In the genomic region with DNA sequence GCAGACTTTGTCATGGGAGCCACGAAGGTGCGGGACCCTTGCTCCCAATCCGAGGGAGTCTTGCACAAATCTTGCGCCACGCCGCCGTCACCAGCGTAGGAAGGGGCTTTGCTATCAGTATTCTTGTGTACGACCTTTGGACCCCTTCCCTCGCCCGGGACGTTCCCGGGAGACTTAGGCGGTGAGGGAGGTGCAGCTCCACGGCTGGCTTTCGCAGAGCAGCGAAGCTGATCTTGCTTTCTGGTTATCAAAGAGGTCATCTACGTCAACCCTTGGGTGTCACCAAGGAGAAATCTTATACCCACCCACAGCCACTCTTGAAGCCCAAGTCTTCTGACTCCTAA, we compare ENCODE assay signal across 1 cellular context.
TF ChIP-seq lines count a peak whose summit lies in the region.

No MANE protein-coding gene starts in this region.

TF ChIP-seq in A549, 52 proteins besides CTCF, POLR2A, EP300 and RAD21:
- 0 out of 4 replicates have a peak, but pooled peaks of 1 of the 2 experiments have one; percentile 17 for TF ChIP-seq CEBPB (IDR thresholded peaks at IDR 0.05)
- TF ChIP-seq MYC (IDR thresholded peaks at IDR 0.05; ENCODE audit: borderline replicate concordance, low read length): no peak
